1 cellular context compared by ENCODE assay signal in genomic region chr5:43165323-43165722, GRCh38.
TF ChIP-seq lines count a peak whose summit lies in the region.

No MANE protein-coding gene starts in this region.

TF ChIP-seq in K562, 482 proteins besides CTCF, POLR2A, EP300 and RAD21 (continued from another document):
- TF ChIP-seq CBFA2T2 (conservative IDR thresholded peaks at IDR 0.05) (no peak), EZH2 (IDR thresholded peaks at IDR 0.05; ENCODE audit: borderline replicate concordance, low read depth, low read length) (no peak), ZNF644 (tag; IDR thresholded peaks at IDR 0.05; ENCODE audit: low read depth) (no peak), ZNF232 (CRISPR knock-in tag; IDR thresholded peaks at IDR 0.05) (no peak), SMARCA4 (IDR thresholded peaks at IDR 0.05) (no peak), LCOR (CRISPR knock-in tag; IDR thresholded peaks at IDR 0.05) (no peak), ZSCAN29 (IDR thresholded peaks at IDR 0.05) (no peak), NFIX (CRISPR knock-in tag; IDR thresholded peaks at IDR 0.05; ENCODE audit: low read depth) (no peak)
